10 cellular contexts compared by ENCODE assay signal in genomic region chr2:144099746-144100438, GRCh38.
DNase-seq lines count a peak whose midpoint lies in the region; ATAC-seq and TF ChIP-seq lines count a peak whose summit lies in the region.
"Had no signal": no experiment of that assay in that cellular context is flagged by ENCODE, and none has a peak within 500 bp of the region (broad histone marks: within the 10 kb centered on the region; RNA-seq: fewer than 3 reads in every experiment).

No MANE protein-coding gene starts in this region.

- no peak overlapping the region for H3K4me3 ChIP-seq in SJSA1

- peaks cover 35% of the 10 kb centered on the region for H3K4me1 ChIP-seq in SJSA1 (replicated peaks)
- H3K4me1 ChIP-seq in foreskin keratinocyte = peaks cover 28% of the 10 kb centered on the region

- peak overlapping the region; percentile 34 for H3K27ac ChIP-seq in SJSA1
- peak overlapping the region; percentile 50 for H3K27ac ChIP-seq in foreskin keratinocyte

- intact Hi-C loops in left ventricle myocardium superior (cut with micrococcal nuclease) = no loop called here
- intact Hi-C loops in cardiac septum (cut with DNase I) = no loop called here

- H3K36me3 ChIP-seq in SJSA1 = no peaks in the 10 kb centered on the region

- ATAC-seq in left ventricle myocardium superior = peak; percentile 78
- ATAC-seq in foreskin keratinocyte = peak; percentile 99
- no peak for ATAC-seq in GM19467 (IDR thresholded peaks at IDR 0.05; ENCODE audit: unreplicated experiment)

- TF ChIP-seq CTCF in foreskin keratinocyte (conservative IDR thresholded peaks at IDR 0.05) = peak; percentile 86

- no peaks in the 10 kb centered on the region for H3K9me3 ChIP-seq in SJSA1 (replicated peaks)

- H3K27me3 ChIP-seq in SJSA1 (replicated peaks) = no peaks in the 10 kb centered on the region
- H3K27me3 ChIP-seq in foreskin keratinocyte = no peaks in the 10 kb centered on the region

- no peak for DNase-seq in left ventricle myocardium superior
- no peak for DNase-seq in cardiac septum (ENCODE audit: low spot score)
- DNase-seq in SJSA1 (ENCODE audit: low read depth in 1 of 2, low spot score in 2 of 2) = peak; percentile 51 to 77
- peak; percentile 97 to 99 for DNase-seq in foreskin keratinocyte
- DNase-seq in NCI-H2029 (lab: John Stamatoyannopoulos, UW) = no peak
- no peak for DNase-seq in SW480 (ENCODE audit: low spot score)
- no peak for DNase-seq in activated CD4-positive, alpha-beta T cell treated with anti-CD3 and anti-CD28 coated beads for 4 hours
- DNase-seq: Calu3, NCI-H774 had no signal

Comparison
In these comparisons a context has a peak if more than half of its experiments do, and no peak if none do; other contexts are left out.
1. DNase-seq: peak in SJSA1 (2 of 2) and foreskin keratinocyte (2 of 2); none in left ventricle myocardium superior (single experiment), cardiac septum (single experiment), NCI-H2029 (single experiment), SW480 (single experiment) and activated CD4-positive, alpha-beta T cell treated with anti-CD3 and anti-CD28 coated beads for 4 hours (0 of 2).